In genomic region chr1:17340358-17340757, GRCh38 we compare ENCODE assay signal across 35 cellular contexts. TPM values are rescaled to one million over a fixed set of nuclear protein-coding genes. Genes with fewer than 3 reads are reported as not detected.
DNase-seq lines count a peak whose midpoint lies in the region; ATAC-seq, FAIRE-seq and TF ChIP-seq lines count a peak whose summit lies in the region.
"Had no signal": no experiment of that assay in that cellular context is flagged by ENCODE, and none has a peak within 500 bp of the region (broad histone marks: within the 10 kb centered on the region; RNA-seq: fewer than 3 reads in every experiment).

No MANE protein-coding gene starts in this region.

- no peak for TF ChIP-seq EP300 in H1 (IDR thresholded peaks at IDR 0.05; ENCODE audit: borderline replicate concordance in 1 of 2, low read depth in 2 of 2, low read length in 2 of 2)

- FAIRE-seq in RCC 7860 (lab: Jason Lieb, UNC) (no peak), H1 (lab: Jason Lieb, UNC) (no peak)
- FAIRE-seq: D721Med, GM18507, H54 had no signal

- no peak overlapping the region for H2AFZ ChIP-seq in H1 (ENCODE audit: low read length)

- ATAC-seq in HG03095 (IDR thresholded peaks at IDR 0.05; ENCODE audit: unreplicated experiment) (no peak), GM21717 (IDR thresholded peaks at IDR 0.05; ENCODE audit: unreplicated experiment) (no peak)
- ATAC-seq: effector memory CD8-positive, alpha-beta T cell; mucosa of descending colon; upper lobe of right lung had no signal

- H3K27me3 ChIP-seq in H1 (replicated peaks in 1 of 4; ENCODE audit: control insufficient read depth in 3 of 4, extremely low read depth in 1 of 4, insufficient read depth in 3 of 4, low read length in 3 of 4), result peaks cover 0 to 1% (median 0%) of the 10 kb centered on the region in 4 experiments; a peak in 1 of 7 replicates
- no peaks in the 10 kb centered on the region for H3K27me3 ChIP-seq in neutrophil
- H3K27me3 ChIP-seq in dorsolateral prefrontal cortex, result peaks cover 0 to 16% (median 0%) of the 10 kb centered on the region in 45 donors
- H3K27me3 ChIP-seq: ovary, upper lobe of right lung had no signal

- no peak overlapping the region for H3K56ac ChIP-seq in H1 (replicated peaks; ENCODE audit: insufficient read length, low read depth, low read length)

- POLR2A ChIA-PET in H1 (lab: Charles Lee; ENCODE audit: partially characterized antibody), result interaction anchor here (0.6 to 0.9 kb wide), 2 partner anchors 66 to 101 kb away, joined by 3 read pairs; no protein-coding TSS in a partner anchor

- H4K91ac ChIP-seq in H1 (replicated peaks; ENCODE audit: insufficient read length, low read length), result no peak overlapping the region

- H3K27ac ChIP-seq in H1 (ENCODE audit: low read depth, low read length) (no peak overlapping the region), neutrophil (peak overlapping the region; percentile 26), dorsolateral prefrontal cortex (no peak overlapping the region)
- H3K27ac ChIP-seq: coronary artery, esophagus muscularis mucosa, ovary, skin epidermis, suprapubic skin, upper lobe of right lung had no signal

- DNase-seq in HK-2 (ENCODE audit: unreplicated experiment) (peak; percentile 25), RCC 7860 (ENCODE audit: low spot score) (peak; percentile 12), H1 (ENCODE audit: low read depth in 1 of 2, low spot score in 2 of 2) (no peak), NCI-H2029 treated with DMSO at 0.1 percent for 48 hours (lab: John Stamatoyannopoulos, UW) (no peak), dorsolateral prefrontal cortex (no peak)
- DNase-seq: activated B cell treated with CpG ODN at 0.5 μM for 24 hours; activated CD4-positive, alpha-beta T cell treated with anti-CD3 and anti-CD28 coated beads, Interleukin-2, amount 10 ng/mL, durations not matched to agents 7 days and 5 days; CD4-positive, alpha-beta memory T cell; effector memory CD8-positive, alpha-beta T cell; foreskin melanocyte; mucosa of descending colon; NCI-H446 treated with DMSO at 0.1 percent for 48 hours; NCI-H774; ovary; retina; stimulated activated naive CD4-positive, alpha-beta T cell treated with Interleukin-2 at 50 U/mL for 16 hours had no signal

- no peak overlapping the region for H2AK5ac ChIP-seq in H1 (ENCODE audit: low read depth, low read length)

- no peak overlapping the region for H3K14ac ChIP-seq in H1 (ENCODE audit: insufficient read length)

- no peak overlapping the region for H3K23ac ChIP-seq in H1 (ENCODE audit: insufficient read length)

- no peak for TF ChIP-seq POLR2A in H1 (IDR thresholded peaks at IDR 0.05; ENCODE audit: control extremely low read depth in 1 of 2, low read depth in 2 of 2, low read length in 2 of 2)

- intact Hi-C loops in dorsolateral prefrontal cortex (cut with DNase I), result no loop called here

- H4K8ac ChIP-seq in H1 (ENCODE audit: extremely low read depth, insufficient read depth, low read length), result no peak overlapping the region; the same call in 1 of the 2 replicates

- no peak overlapping the region for H3K4me3 ChIP-seq in H1 (ENCODE audit: extremely low read depth in 1 of 4, insufficient read depth in 2 of 4, low read depth in 3 of 4, low read length in 4 of 4)
- no peak overlapping the region for H3K4me3 ChIP-seq in neutrophil (ENCODE audit: low read depth in 1 of 2, low read length in 1 of 2)
- H3K4me3 ChIP-seq in dorsolateral prefrontal cortex, result no peak overlapping the region
- H3K4me3 ChIP-seq: coronary artery, esophagus muscularis mucosa, lung, mucosa of descending colon, ovary, skin epidermis, suprapubic skin, upper lobe of right lung had no signal

- peak overlapping the region; percentile 88; the same call in 1 of the 2 replicates for H2BK15ac ChIP-seq in H1 (ENCODE audit: low read length)

- H3K9me3 ChIP-seq in H1 (ENCODE audit: insufficient read depth in 2 of 2, low read depth in 1 of 2, low read length in 1 of 2) (peaks cover 0 to 3% of the 10 kb centered on the region in 2 experiments; a peak in 2 of 4 replicates), neutrophil (no peaks in the 10 kb centered on the region)
- H3K9me3 ChIP-seq: esophagus muscularis mucosa, mucosa of descending colon, ovary, suprapubic skin, upper lobe of right lung had no signal

- no peaks in the 10 kb centered on the region for H3K79me1 ChIP-seq in H1 (ENCODE audit: low read depth, low read length)

- H4K5ac ChIP-seq in H1 (ENCODE audit: insufficient read length, low read depth, low read length), result no peak overlapping the region

- no peak overlapping the region for H2BK12ac ChIP-seq in H1 (ENCODE audit: low read depth, low read length)

- H3K4me1 ChIP-seq in H1 (replicated peaks in 1 of 4; ENCODE audit: control insufficient read depth in 3 of 4, insufficient read depth in 4 of 4, low read length in 3 of 4), result no peaks in the 10 kb centered on the region
- H3K4me1 ChIP-seq in neutrophil (ENCODE audit: control insufficient read depth in 1 of 2, insufficient read depth in 1 of 2, low read depth in 1 of 2, low read length in 1 of 2), result peaks cover 0 to 7% of the 10 kb centered on the region in 2 experiments
- H3K4me1 ChIP-seq: esophagus muscularis mucosa, suprapubic skin, upper lobe of right lung had no signal

- no peak overlapping the region for H3K9ac ChIP-seq in H1 (replicated peaks in 1 of 4; ENCODE audit: extremely low read depth in 1 of 4, low read depth in 3 of 4, low read length in 3 of 4)

- TF ChIP-seq CTCF in H1 (IDR thresholded peaks at IDR 0.05; ENCODE audit: control extremely low read depth in 1 of 3, insufficient read depth in 1 of 3, low read depth in 1 of 3, low read length in 3 of 3) (no peak), neutrophil (IDR thresholded peaks at IDR 0.05) (no peak), dorsolateral prefrontal cortex (IDR thresholded peaks at IDR 0.05 in 54 of 56, conservative IDR thresholded peaks at IDR 0.05 in 2 of 56; ENCODE audit: low read depth in 1 of 56, partially characterized antibody in 56 of 56) (no peak)

- 94% methylated on average over 6 of the region's 8 CpGs; no CpG with 5 or more reads in 1 of the 2 experiments for WGBS in H1 (ENCODE audit: extremely low coverage in 1 of 2, insufficient coverage in 1 of 2, insufficient read length in 1 of 2, insufficient replicate concordance in 2 of 2, low coverage in 1 of 2, low lambda C conversion rate in 2 of 2, missing lambda C conversion rate in 1 of 2), 2 experiments

- H3K79me2 ChIP-seq in H1 (ENCODE audit: control insufficient read depth in 1 of 2, insufficient read depth in 2 of 2, low read length in 2 of 2), result no peaks in the 10 kb centered on the region

- CTCF ChIA-PET in H1 (lab: Charles Lee; ENCODE audit: partially characterized antibody), result interaction anchor here (0.6 to 1.6 kb wide), 3 partner anchors 102 to 289 kb away, joined by 3 read pairs; no protein-coding TSS in a partner anchor

- no peak overlapping the region for H3K4me2 ChIP-seq in H1 (ENCODE audit: insufficient read depth in 1 of 2, low read depth in 2 of 2, low read length in 2 of 2)

- no peak overlapping the region for H3K4ac ChIP-seq in H1 (replicated peaks; ENCODE audit: insufficient read length, low read depth, low read length)

- H3K36me3 ChIP-seq in H1 (ENCODE audit: control insufficient read depth in 2 of 4, insufficient read depth in 4 of 4, low read length in 3 of 4) (no peaks in the 10 kb centered on the region), neutrophil (peaks cover 100% of the 10 kb centered on the region)
- H3K36me3 ChIP-seq: esophagus muscularis mucosa, ovary, suprapubic skin, upper lobe of right lung had no signal

- H2BK20ac ChIP-seq in H1 (ENCODE audit: low read length), result no peak overlapping the region

- no peaks in the 10 kb centered on the region for H4K20me1 ChIP-seq in H1 (replicated peaks in 1 of 2; ENCODE audit: control insufficient read depth in 1 of 2, insufficient read depth in 2 of 2, low read length in 2 of 2)

- H3K18ac ChIP-seq in H1 (ENCODE audit: extremely low read depth, low read length), result no peak overlapping the region

- H3K23me2 ChIP-seq in H1 (ENCODE audit: low read depth, low read length), result peaks cover 4% of the 10 kb centered on the region; the same call in 1 of the 2 replicates

- H2BK120ac ChIP-seq in H1 (replicated peaks; ENCODE audit: low read depth, low read length), result no peak overlapping the region

- H2BK5ac ChIP-seq in H1 (ENCODE audit: low read depth, low read length), result no peak overlapping the region

- no peak for TF ChIP-seq RAD21 in H1 (IDR thresholded peaks at IDR 0.05 in 1 of 2, conservative IDR thresholded peaks at IDR 0.05 in 1 of 2; ENCODE audit: low read depth in 2 of 2, low read length in 2 of 2)

TF ChIP-seq in H1, 55 proteins besides CTCF, POLR2A, EP300 and RAD21:
- no peak for TF ChIP-seq RBBP5 (IDR thresholded peaks at IDR 0.05; ENCODE audit: borderline replicate concordance, low read depth, low read length)
- no peak for TF ChIP-seq TAF1 (IDR thresholded peaks at IDR 0.05; ENCODE audit: low read depth, low read length)
- no peak for TF ChIP-seq GTF2F1 (IDR thresholded peaks at IDR 0.05; ENCODE audit: borderline replicate concordance, low read depth, low read length)
- TF ChIP-seq CHD1 (IDR thresholded peaks at IDR 0.05; ENCODE audit: low read depth, low read length), result no peak

RNA-seq across cellular contexts. Expression of gene PADI6, which starts 31.6 kb away (rescaled TPM):
- not detected in 2 replicates for total RNA-seq in H1 (2021; fragmentation: NEBNext Ultra II Directional; extraction: Animal tissue kit (Norgen Biotek cat#: 25700))
- not detected in 2 replicates for polyA plus RNA-seq in H1 (2011; rRNA removed)
- not detected for polyA plus RNA-seq in H1 (2011; cell fraction: cytosol; rRNA removed)
- not detected for polyA plus RNA-seq in H1 (2011; cell fraction: nucleus; rRNA removed)
- not detected in 4 replicates for polyA plus RNA-seq in H1 (2012, experiment 1 of 2)
- polyA plus RNA-seq in H1 (2012, experiment 2 of 2), result not detected
- polyA plus RNA-seq in H1 (2013, experiment 1 of 2), result not detected
- polyA plus RNA-seq in H1 (2013, experiment 2 of 2), result not detected
- polyA minus RNA-seq in H1 (2011; rRNA and poly(A)+ RNA removed), result not detected in 2 replicates
- not detected for polyA minus RNA-seq in H1 (2011; cell fraction: cytosol; rRNA and poly(A)+ RNA removed)
- not detected for polyA minus RNA-seq in H1 (2011; cell fraction: nucleus; rRNA and poly(A)+ RNA removed)
- total RNA-seq in dorsolateral prefrontal cortex, result not detected
- total RNA-seq: A673; activated B cell treated with CpG ODN at 0.5 μM for 24 hours; activated CD8-positive, alpha-beta memory T cell treated with anti-CD3 and anti-CD28 coated beads for 36 hours; aorta; B cell; cardiac septum; CD4-positive, alpha-beta memory T cell; esophagus muscularis mucosa; lung; mucosa of descending colon; natural killer cell treated with Interleukin-12 subunit alpha and Interleukin-12 subunit beta and Interleukin-15 and Interleukin-18, amount 100 ng/mL, for 72 hours; suprapubic skin; T-helper 1 cell treated with Interleukin-12 subunit alpha and Interleukin-12 subunit beta and Interleukin-4 antibody, amounts not matched to agents 30 ng/mL and 1 ng/mL, for 36 hours; upper lobe of right lung had no signal
- polyA plus RNA-seq: aorta, lung had no signal

RNA-seq across cellular contexts. Expression of gene PADI4, which starts 32.4 kb away (rescaled TPM):
- not detected in 2 replicates for total RNA-seq in H1 (2021; fragmentation: NEBNext Ultra II Directional; extraction: Animal tissue kit (Norgen Biotek cat#: 25700))
- polyA plus RNA-seq in H1 (2011; rRNA removed), result 0.17 and 0.29 TPM in 2 replicates
- polyA plus RNA-seq in H1 (2011; cell fraction: cytosol; rRNA removed), result 0.18 TPM
- polyA plus RNA-seq in H1 (2011; cell fraction: nucleus; rRNA removed), result 0.11 TPM
- 0.06 to 0.25 TPM (median 0.20 TPM) in 3 of 4 replicates, not detected in the other for polyA plus RNA-seq in H1 (2012, experiment 1 of 2)
- 0.07 TPM for polyA plus RNA-seq in H1 (2012, experiment 2 of 2)
- polyA plus RNA-seq in H1 (2013, experiment 1 of 2), result 0.39 TPM
- 0.29 TPM for polyA plus RNA-seq in H1 (2013, experiment 2 of 2)
- 0.41 TPM in 1 of 2 replicates, not detected in the other for polyA minus RNA-seq in H1 (2011; rRNA and poly(A)+ RNA removed)
- polyA minus RNA-seq in H1 (2011; cell fraction: cytosol; rRNA and poly(A)+ RNA removed), result not detected
- not detected for polyA minus RNA-seq in H1 (2011; cell fraction: nucleus; rRNA and poly(A)+ RNA removed)
- 1 to 10 TPM in 70 of 120 experiments, under 1 TPM in 24, not detected in 26; 0.20 to 7.8 (median 1.9) TPM for total RNA-seq in dorsolateral prefrontal cortex
- total RNA-seq: A673 had no signal
- polyA plus RNA-seq: aorta had no signal

Comparison
In these comparisons a context has a peak if more than half of its experiments do, and no peak if none do; other contexts are left out.
1. DNase-seq: peak in HK-2 (single experiment) and RCC 7860 (single experiment); none in H1 (0 of 2), NCI-H2029 treated with DMSO at 0.1 percent for 48 hours (single experiment) and dorsolateral prefrontal cortex (0 of 10).